8 cellular contexts compared by ENCODE assay signal in genomic region chr15:57375827-57376694, GRCh38. TPM values are rescaled to one million over a fixed set of nuclear protein-coding genes. Genes with fewer than 3 reads are reported as not detected.
DNase-seq lines count a peak whose midpoint lies in the region; ATAC-seq and TF ChIP-seq lines count a peak whose summit lies in the region.

CGNL1 (plus strand) TSS chr15:57376505; CDS start chr15:57438000, 61,495 bp downstream.

- TF ChIP-seq CTCF in epithelial cell of proximal tubule (conservative IDR thresholded peaks at IDR 0.05; ENCODE audit: low read depth, low read length): no peak

- peaks cover 0 to 19% of the 10 kb centered on the region in 2 donors for H3K27me3 ChIP-seq in muscle layer of colon (ENCODE audit: control insufficient read depth in 1 of 2, insufficient read depth in 2 of 2, low read length in 2 of 2)

- H3K9me3 ChIP-seq in muscle layer of colon (ENCODE audit: low read length): no peaks in the 10 kb centered on the region

- no peak within 1 kb of the TSS for H3K27ac ChIP-seq in muscle layer of colon (ENCODE audit: low read depth, low read length)

- H3K36me3 ChIP-seq in muscle layer of colon (ENCODE audit: insufficient read depth, low read length): no peaks in the 10 kb centered on the region

- peaks cover 5% of the 10 kb centered on the region for H3K4me1 ChIP-seq in muscle layer of colon (ENCODE audit: insufficient read depth, low read length)

- H3K4me3 ChIP-seq in epithelial cell of proximal tubule (ENCODE audit: low read depth, low read length) (peak within 1 kb of the TSS; percentile 88), muscle layer of colon (ENCODE audit: low read depth in 1 of 2, low read length in 2 of 2) (peak within 1 kb of the TSS; percentile 53 to 87)

- ATAC-seq in GM21717 (IDR thresholded peaks at IDR 0.05; ENCODE audit: unreplicated experiment): no peak
- no peak for ATAC-seq in GM18868 (IDR thresholded peaks at IDR 0.05; ENCODE audit: unreplicated experiment)

- peak within 1 kb of the TSS; percentile 10 for H3K9ac ChIP-seq in muscle layer of colon (ENCODE audit: low read length)

- DNase-seq in EL (peak; percentile 52), RPMI7951 (ENCODE audit: low read depth) (peak; percentile 22), epithelial cell of proximal tubule (ENCODE audit: low read depth) (no peak), GM19238 (ENCODE audit: insufficient read length, low spot score) (no peak)
- no peak for DNase-seq in stimulated activated CD4-positive, alpha-beta T cell treated with anti-CD3 and anti-CD28 coated beads, Interleukin-4, amount 100 ng/mL, for 1 hour

RNA-seq across cellular contexts. Expression of gene CGNL1, which starts in this region (rescaled TPM):
- under 0.01 TPM in 2 replicates for total RNA-seq in RPMI7951 (2014; rRNA removed; shearing (Covaris generic))
- 2.5 and 3.2 TPM in 2 replicates for total RNA-seq in epithelial cell of proximal tubule

Comparison
In these comparisons a context has a peak if more than half of its experiments do, and no peak if none do; other contexts are left out.
1. Peak in DNase-seq in RPMI7951; RNA of the gene not detected or under 1 TPM.